Comparison of ENCODE assay signal across 1 cellular context in genomic region chr12:50111693-50112455, GRCh38.
TF ChIP-seq lines count a peak whose summit lies in the region.

Gene COX14, plus strand, starts transcription at chr12:50112236. Its CDS starts 7,808 bp downstream, at chr12:50120044.

TF ChIP-seq in HepG2, 621 proteins besides CTCF, POLR2A, EP300 and RAD21 (continued from another document and continues in another):
- TF ChIP-seq, protein P1, sequence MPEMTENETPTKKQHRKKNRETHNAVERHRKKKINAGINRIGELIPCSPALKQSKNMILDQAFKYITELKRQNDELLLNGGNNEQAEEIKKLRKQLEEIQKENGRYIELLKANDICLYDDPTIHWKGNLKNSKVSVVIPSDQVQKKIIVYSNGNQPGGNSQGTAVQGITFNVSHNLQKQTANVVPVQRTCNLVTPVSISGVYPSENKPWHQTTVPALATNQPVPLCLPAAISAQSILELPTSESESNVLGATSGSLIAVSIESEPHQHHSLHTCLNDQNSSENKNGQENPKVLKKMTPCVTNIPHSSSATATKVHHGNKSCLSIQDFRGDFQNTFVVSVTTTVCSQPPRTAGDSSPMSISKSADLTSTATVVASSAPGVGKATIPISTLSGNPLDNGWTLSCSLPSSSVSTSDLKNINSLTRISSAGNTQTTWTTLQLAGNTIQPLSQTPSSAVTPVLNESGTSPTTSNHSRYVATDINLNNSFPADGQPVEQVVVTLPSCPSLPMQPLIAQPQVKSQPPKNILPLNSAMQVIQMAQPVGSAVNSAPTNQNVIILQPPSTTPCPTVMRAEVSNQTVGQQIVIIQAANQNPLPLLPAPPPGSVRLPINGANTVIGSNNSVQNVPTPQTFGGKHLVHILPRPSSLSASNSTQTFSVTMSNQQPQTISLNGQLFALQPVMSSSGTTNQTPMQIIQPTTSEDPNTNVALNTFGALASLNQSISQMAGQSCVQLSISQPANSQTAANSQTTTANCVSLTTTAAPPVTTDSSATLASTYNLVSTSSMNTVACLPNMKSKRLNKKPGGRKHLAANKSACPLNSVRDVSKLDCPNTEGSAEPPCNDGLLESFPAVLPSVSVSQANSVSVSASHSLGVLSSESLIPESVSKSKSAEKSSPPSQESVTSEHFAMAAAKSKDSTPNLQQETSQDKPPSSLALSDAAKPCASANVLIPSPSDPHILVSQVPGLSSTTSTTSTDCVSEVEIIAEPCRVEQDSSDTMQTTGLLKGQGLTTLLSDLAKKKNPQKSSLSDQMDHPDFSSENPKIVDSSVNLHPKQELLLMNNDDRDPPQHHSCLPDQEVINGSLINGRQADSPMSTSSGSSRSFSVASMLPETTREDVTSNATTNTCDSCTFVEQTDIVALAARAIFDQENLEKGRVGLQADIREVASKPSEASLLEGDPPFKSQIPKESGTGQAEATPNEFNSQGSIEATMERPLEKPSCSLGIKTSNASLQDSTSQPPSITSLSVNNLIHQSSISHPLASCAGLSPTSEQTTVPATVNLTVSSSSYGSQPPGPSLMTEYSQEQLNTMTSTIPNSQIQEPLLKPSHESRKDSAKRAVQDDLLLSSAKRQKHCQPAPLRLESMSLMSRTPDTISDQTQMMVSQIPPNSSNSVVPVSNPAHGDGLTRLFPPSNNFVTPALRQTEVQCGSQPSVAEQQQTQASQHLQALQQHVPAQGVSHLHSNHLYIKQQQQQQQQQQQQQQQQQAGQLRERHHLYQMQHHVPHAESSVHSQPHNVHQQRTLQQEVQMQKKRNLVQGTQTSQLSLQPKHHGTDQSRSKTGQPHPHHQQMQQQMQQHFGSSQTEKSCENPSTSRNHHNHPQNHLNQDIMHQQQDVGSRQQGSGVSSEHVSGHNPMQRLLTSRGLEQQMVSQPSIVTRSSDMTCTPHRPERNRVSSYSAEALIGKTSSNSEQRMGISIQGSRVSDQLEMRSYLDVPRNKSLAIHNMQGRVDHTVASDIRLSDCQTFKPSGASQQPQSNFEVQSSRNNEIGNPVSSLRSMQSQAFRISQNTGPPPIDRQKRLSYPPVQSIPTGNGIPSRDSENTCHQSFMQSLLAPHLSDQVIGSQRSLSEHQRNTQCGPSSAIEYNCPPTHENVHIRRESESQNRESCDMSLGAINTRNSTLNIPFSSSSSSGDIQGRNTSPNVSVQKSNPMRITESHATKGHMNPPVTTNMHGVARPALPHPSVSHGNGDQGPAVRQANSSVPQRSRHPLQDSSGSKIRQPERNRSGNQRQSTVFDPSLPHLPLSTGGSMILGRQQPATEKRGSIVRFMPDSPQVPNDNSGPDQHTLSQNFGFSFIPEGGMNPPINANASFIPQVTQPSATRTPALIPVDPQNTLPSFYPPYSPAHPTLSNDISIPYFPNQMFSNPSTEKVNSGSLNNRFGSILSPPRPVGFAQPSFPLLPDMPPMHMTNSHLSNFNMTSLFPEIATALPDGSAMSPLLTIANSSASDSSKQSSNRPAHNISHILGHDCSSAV (CRISPR knock-in tag; IDR thresholded peaks at IDR 0.05; ENCODE audit: borderline replicate concordance): no peak
- TF ChIP-seq, protein P2, sequence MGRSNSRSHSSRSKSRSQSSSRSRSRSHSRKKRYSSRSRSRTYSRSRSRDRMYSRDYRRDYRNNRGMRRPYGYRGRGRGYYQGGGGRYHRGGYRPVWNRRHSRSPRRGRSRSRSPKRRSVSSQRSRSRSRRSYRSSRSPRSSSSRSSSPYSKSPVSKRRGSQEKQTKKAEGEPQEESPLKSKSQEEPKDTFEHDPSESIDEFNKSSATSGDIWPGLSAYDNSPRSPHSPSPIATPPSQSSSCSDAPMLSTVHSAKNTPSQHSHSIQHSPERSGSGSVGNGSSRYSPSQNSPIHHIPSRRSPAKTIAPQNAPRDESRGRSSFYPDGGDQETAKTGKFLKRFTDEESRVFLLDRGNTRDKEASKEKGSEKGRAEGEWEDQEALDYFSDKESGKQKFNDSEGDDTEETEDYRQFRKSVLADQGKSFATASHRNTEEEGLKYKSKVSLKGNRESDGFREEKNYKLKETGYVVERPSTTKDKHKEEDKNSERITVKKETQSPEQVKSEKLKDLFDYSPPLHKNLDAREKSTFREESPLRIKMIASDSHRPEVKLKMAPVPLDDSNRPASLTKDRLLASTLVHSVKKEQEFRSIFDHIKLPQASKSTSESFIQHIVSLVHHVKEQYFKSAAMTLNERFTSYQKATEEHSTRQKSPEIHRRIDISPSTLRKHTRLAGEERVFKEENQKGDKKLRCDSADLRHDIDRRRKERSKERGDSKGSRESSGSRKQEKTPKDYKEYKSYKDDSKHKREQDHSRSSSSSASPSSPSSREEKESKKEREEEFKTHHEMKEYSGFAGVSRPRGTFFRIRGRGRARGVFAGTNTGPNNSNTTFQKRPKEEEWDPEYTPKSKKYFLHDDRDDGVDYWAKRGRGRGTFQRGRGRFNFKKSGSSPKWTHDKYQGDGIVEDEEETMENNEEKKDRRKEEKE (IDR thresholded peaks at IDR 0.05): no peak
- no peak for TF ChIP-seq ZNF558 (CRISPR knock-in tag; IDR thresholded peaks at IDR 0.05; ENCODE audit: borderline replicate concordance)
- TF ChIP-seq ZNF30 (CRISPR knock-in tag; IDR thresholded peaks at IDR 0.05): no peak
- TF ChIP-seq MIER2 (CRISPR knock-in tag; IDR thresholded peaks at IDR 0.05): no peak
- TF ChIP-seq ZMAT3 (CRISPR knock-in tag; conservative IDR thresholded peaks at IDR 0.05): no peak
- TF ChIP-seq SRF (IDR thresholded peaks at IDR 0.05; ENCODE audit: low read depth, low read length): peak; percentile 63; the same call in 1 of the 2 replicates
- TF ChIP-seq CEBPG (CRISPR knock-in tag; IDR thresholded peaks at IDR 0.05): peak; percentile 43; the same call in 1 of the 2 replicates
- TF ChIP-seq CBFB (CRISPR knock-in tag; IDR thresholded peaks at IDR 0.05): no peak
- TF ChIP-seq, protein P3, sequence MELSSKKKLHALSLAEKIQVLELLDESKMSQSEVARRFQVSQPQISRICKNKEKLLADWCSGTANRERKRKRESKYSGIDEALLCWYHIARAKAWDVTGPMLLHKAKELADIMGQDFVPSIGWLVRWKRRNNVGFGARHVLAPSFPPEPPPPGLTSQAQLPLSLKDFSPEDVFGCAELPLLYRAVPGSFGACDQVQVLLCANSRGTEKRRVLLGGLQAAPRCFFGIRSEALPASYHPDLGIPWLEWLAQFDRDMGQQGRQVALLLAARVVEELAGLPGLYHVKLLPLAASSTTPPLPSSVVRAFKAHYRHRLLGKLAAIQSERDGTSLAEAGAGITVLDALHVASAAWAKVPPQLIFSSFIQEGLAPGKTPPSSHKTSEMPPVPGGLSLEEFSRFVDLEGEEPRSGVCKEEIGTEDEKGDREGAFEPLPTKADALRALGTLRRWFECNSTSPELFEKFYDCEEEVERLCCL (CRISPR knock-in tag; IDR thresholded peaks at IDR 0.05; ENCODE audit: borderline replicate concordance): no peak
- TF ChIP-seq ZNF605 (CRISPR knock-in tag; IDR thresholded peaks at IDR 0.05): peak; percentile 80; the same call in 1 of the 2 replicates
- TF ChIP-seq KDM2A (CRISPR knock-in tag; IDR thresholded peaks at IDR 0.05; ENCODE audit: borderline replicate concordance, low read depth): peak; percentile 87
- no peak for TF ChIP-seq AKAP8 (CRISPR knock-in tag; IDR thresholded peaks at IDR 0.05)
- TF ChIP-seq ZNF619 (CRISPR knock-in tag; IDR thresholded peaks at IDR 0.05): peak; percentile 86
- TF ChIP-seq ELF1 (CRISPR knock-in tag; IDR thresholded peaks at IDR 0.05): peak; percentile 98
- no peak for TF ChIP-seq PRPF4 (IDR thresholded peaks at IDR 0.05; ENCODE audit: low read depth, low read length, poor library complexity, severe bottlenecking)
- no peak for TF ChIP-seq ZNF318 (CRISPR knock-in tag; IDR thresholded peaks at IDR 0.05)
- peak; percentile 85 for TF ChIP-seq RXRA (CRISPR knock-in tag; IDR thresholded peaks at IDR 0.05)
- TF ChIP-seq ZMYM4 (CRISPR knock-in tag; IDR thresholded peaks at IDR 0.05): no peak; the same call in 1 of the 2 replicates
- no peak for TF ChIP-seq CENPX (CRISPR knock-in tag; IDR thresholded peaks at IDR 0.05)
- no peak for TF ChIP-seq ZNF570 (CRISPR knock-in tag; IDR thresholded peaks at IDR 0.05; ENCODE audit: borderline replicate concordance)
- peak; percentile 61 for TF ChIP-seq SALL1 (CRISPR knock-in tag; IDR thresholded peaks at IDR 0.05)
- TF ChIP-seq ZNF17 (CRISPR knock-in tag; IDR thresholded peaks at IDR 0.05): no peak
- no peak for TF ChIP-seq MLXIP (CRISPR knock-in tag; IDR thresholded peaks at IDR 0.05; ENCODE audit: borderline replicate concordance)
- TF ChIP-seq, protein P4, sequence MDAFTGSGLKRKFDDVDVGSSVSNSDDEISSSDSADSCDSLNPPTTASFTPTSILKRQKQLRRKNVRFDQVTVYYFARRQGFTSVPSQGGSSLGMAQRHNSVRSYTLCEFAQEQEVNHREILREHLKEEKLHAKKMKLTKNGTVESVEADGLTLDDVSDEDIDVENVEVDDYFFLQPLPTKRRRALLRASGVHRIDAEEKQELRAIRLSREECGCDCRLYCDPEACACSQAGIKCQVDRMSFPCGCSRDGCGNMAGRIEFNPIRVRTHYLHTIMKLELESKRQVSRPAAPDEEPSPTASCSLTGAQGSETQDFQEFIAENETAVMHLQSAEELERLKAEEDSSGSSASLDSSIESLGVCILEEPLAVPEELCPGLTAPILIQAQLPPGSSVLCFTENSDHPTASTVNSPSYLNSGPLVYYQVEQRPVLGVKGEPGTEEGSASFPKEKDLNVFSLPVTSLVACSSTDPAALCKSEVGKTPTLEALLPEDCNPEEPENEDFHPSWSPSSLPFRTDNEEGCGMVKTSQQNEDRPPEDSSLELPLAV (CRISPR knock-in tag; conservative IDR thresholded peaks at IDR 0.05; ENCODE audit: low read depth): no peak
- TF ChIP-seq PBX2 (CRISPR knock-in tag; IDR thresholded peaks at IDR 0.05): peak; percentile 74
- TF ChIP-seq ZNF337 (CRISPR knock-in tag; IDR thresholded peaks at IDR 0.05; ENCODE audit: borderline replicate concordance, low read depth): peak; percentile 67; the same call in 1 of the 2 replicates
